22 cellular contexts compared by ENCODE assay signal in the genomic region with DNA sequence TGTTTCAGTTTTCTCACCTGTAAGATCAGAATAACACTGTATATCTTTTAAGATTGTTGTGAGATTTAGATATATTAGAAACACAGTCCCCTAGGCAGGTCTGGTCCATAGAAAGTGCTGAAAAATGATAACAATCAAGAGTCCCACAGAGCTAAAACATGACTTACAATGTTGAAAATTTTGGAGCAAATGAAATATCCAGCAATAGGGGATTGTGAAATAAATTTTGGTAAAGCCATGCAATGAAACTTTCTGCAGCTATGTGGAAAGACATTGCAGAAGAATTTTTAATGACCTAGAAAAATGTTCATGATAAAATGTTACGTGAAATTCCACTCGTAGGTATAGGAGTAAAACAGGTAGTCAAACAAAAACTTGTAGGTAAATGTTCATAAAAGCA.
"Had no signal": no experiment of that assay in that cellular context is flagged by ENCODE, and none has a peak within 500 bp of the region (broad histone marks: within the 10 kb centered on the region; RNA-seq: fewer than 3 reads in every experiment).

No MANE protein-coding gene starts in this region.

- H3K27me3 ChIP-seq: neural progenitor cell, neutrophil, ovary, right atrium auricular region, suprapubic skin, tibial artery, upper lobe of right lung had no signal

- H3K9me3 ChIP-seq: left ventricle myocardium inferior, neutrophil, ovary, right atrium auricular region, spleen, suprapubic skin, thoracic aorta, tibial artery, upper lobe of right lung had no signal

- DNase-seq: islet precursor cell; left ventricle myocardium inferior; mesendoderm; naive B cell; natural killer cell; nephron progenitor cell; occipital lobe; ovary; small intestine; spleen; stimulated activated CD4-positive, alpha-beta T cell treated with anti-CD3 and anti-CD28 coated beads, Interleukin-4, amount 100 ng/mL, for 24 hours; stimulated activated naive CD4-positive, alpha-beta T cell; tibial artery; upper lobe of right lung had no signal

- H3K4me1 ChIP-seq: neural progenitor cell, right atrium auricular region, spleen, suprapubic skin, tibial artery, upper lobe of right lung had no signal

- H3K9ac ChIP-seq: neural progenitor cell had no signal

- H3K4me2 ChIP-seq: neural progenitor cell had no signal

- H3K4me3 ChIP-seq: left ventricle myocardium inferior, lung, neural progenitor cell, ovary, right atrium auricular region, spleen, suprapubic skin, thoracic aorta, tibial artery, upper lobe of right lung had no signal

- H2AFZ ChIP-seq: neural progenitor cell had no signal

- ATAC-seq: natural killer cell; sciatic nerve; stimulated activated effector memory CD8-positive, alpha-beta T cell treated with anti-CD3 and anti-CD28 coated beads, Interleukin-12 subunit alpha, Interleukin-12 subunit beta, amount 100 ng/mL, for 72 hours; upper lobe of right lung had no signal

- H3K36me3 ChIP-seq: left ventricle myocardium inferior, neural progenitor cell, neutrophil, ovary, right atrium auricular region, spleen, suprapubic skin, thoracic aorta, tibial artery, upper lobe of right lung had no signal

- H3K27ac ChIP-seq: left ventricle myocardium inferior, neural progenitor cell, neutrophil, ovary, right atrium auricular region, spleen, suprapubic skin, thoracic aorta, tibial artery, upper lobe of right lung had no signal
